ENCODE assay signal across 27 cellular contexts in the genomic region with DNA sequence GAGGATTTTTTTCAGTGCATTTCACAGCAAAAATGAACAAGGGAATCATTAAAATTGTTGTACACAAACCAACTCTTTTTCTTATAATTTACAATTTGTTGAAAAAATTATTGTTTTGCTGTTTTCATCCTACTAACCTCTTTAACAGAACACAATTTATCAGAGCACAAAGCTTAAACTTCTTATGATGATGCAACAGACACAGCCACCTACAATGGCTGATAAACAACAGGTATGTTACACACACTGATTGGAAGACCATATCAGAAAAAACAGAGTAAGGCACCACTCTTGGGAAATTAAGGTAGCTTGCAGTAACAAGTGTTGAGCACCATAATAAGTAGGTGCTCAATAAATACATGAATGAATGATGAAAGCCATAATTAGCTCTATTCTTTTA.
"Had no signal": no experiment of that assay in that cellular context is flagged by ENCODE, and none has a peak within 500 bp of the region (broad histone marks: within the 10 kb centered on the region; RNA-seq: fewer than 3 reads in every experiment).

No MANE protein-coding gene starts in this region.

- H3K36me3 ChIP-seq: colonic mucosa had no signal

- H3K4me1 ChIP-seq: colonic mucosa, esophagus muscularis mucosa, esophagus squamous epithelium, foreskin keratinocyte, gastroesophageal sphincter, heart left ventricle, heart right ventricle had no signal

- H3K9me3 ChIP-seq: colonic mucosa, esophagus muscularis mucosa, esophagus squamous epithelium, gastrocnemius medialis, gastroesophageal sphincter, heart left ventricle, heart right ventricle had no signal

- H3K27ac ChIP-seq: colonic mucosa, coronary artery, dorsolateral prefrontal cortex, epithelial cell of prostate, esophagus muscularis mucosa, esophagus squamous epithelium, foreskin keratinocyte, gastrocnemius medialis, gastroesophageal sphincter, heart left ventricle, heart right ventricle had no signal

- H3K4me3 ChIP-seq: colonic mucosa, coronary artery, dorsolateral prefrontal cortex, esophagus muscularis mucosa, esophagus squamous epithelium, gastrocnemius medialis, gastroesophageal sphincter, heart left ventricle, heart right ventricle had no signal

- ATAC-seq: effector memory CD8-positive, alpha-beta T cell; esophagus mucosa; foreskin keratinocyte; gastrocnemius medialis; gastroesophageal sphincter; heart left ventricle; heart right ventricle had no signal

- H3K27me3 ChIP-seq: colonic mucosa, dorsolateral prefrontal cortex, esophagus muscularis mucosa, esophagus squamous epithelium, foreskin keratinocyte, gastrocnemius medialis, gastroesophageal sphincter, heart left ventricle, heart right ventricle had no signal

- FAIRE-seq: colon, endometrium, endothelial cell of umbilical vein had no signal

- DNase-seq: colonic mucosa; cortex of kidney; dermis blood vessel endothelial cell; dorsolateral prefrontal cortex; effector CD4-positive, alpha-beta T cell; effector CD8-positive, alpha-beta T cell; effector memory CD4-positive, alpha-beta T cell; effector memory CD8-positive, alpha-beta T cell; endodermal cell; erythroblast; esophagus squamous epithelium; foreskin fibroblast; foreskin keratinocyte; foreskin melanocyte; gastrocnemius medialis; glutamatergic neuron; head of caudate nucleus; heart left ventricle; heart right ventricle had no signal
